In the genomic region with DNA sequence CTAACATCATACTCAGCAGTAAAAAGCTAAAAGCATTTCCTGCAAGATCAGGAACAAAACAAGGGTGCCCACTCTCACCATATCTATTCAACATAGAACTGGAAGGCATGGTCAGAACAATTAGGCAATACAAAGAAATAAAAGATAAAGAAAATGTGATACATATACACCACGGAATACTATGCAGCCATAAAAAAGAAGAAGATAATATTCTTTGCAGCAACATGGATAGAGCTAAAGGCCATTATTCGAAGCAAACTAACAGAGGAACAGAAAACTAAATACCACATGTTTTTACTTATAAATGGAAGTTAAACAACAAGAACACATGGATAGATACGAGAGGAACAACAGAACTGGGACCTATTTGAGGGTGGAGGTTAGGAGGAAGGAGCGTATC, we compare ENCODE assay signal across 10 cellular contexts.
"Had no signal": no experiment of that assay in that cellular context is flagged by ENCODE, and none has a peak within 500 bp of the region (broad histone marks: within the 10 kb centered on the region; RNA-seq: fewer than 3 reads in every experiment).

No MANE protein-coding gene starts in this region.

- DNase-seq: GM23248, GOT3, H7, H9, HCEC 1CT, HFFc6 had no signal

- H3K4me1 ChIP-seq: HAP-1 had no signal

- H3K36me3 ChIP-seq: HAP-1 had no signal

- H3K9me3 ChIP-seq: HAP-1 had no signal

- FAIRE-seq: H1 had no signal

- H2AFZ ChIP-seq: GM23248, GM23338 had no signal

- H3K27ac ChIP-seq: GM23248 had no signal

- ATAC-seq: GM23338, HCT116 had no signal

- H3K4me2 ChIP-seq: GM23338 had no signal

- H3K4me3 ChIP-seq: GM23248, GM23338, HAP-1 had no signal

- H3K9ac ChIP-seq: GM23248 had no signal
